ENCODE assay signal across 1 cellular context in the genomic region with DNA sequence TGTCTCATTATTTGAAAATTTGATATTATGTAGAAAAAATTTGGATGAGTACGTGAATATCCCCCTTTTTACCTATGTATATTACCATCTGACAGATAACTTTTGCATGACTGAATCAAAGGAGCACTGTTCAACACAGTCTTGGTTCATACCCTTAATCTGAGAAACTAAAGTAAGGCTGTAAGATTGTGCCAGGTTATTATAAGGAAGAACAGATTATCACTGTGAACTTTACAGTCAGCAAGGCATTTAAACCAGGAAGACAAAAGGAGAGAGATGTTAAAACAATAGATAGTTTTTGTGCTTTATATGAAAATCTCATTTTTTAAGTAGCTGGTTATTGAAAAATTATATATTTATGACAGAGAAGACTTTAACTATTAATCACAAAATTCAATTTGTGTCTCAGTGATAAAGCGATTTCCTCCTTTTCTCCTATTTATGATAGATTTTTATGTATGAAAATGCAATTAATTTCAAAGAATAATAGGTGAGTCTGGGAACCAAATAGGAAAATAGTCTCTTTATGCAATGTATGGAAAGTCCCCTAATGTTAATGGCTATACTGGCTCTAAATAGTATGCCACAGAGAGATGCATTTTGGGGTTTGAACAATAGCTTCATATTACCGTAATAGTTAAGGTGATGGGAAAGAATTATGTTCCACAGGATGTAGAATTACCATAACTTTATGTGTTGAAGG.
TF ChIP-seq lines count a peak whose summit lies in the region.

No MANE protein-coding gene starts in this region.

TF ChIP-seq in GM12878, 131 proteins besides CTCF, POLR2A, EP300 and RAD21:
- TF ChIP-seq RELB (IDR thresholded peaks at IDR 0.05; ENCODE audit: low read depth), result peak; percentile 55; the same call in 1 of the 2 replicates
- 0 out of 2 replicates have a peak, but pooled peaks have one; percentile 12 for TF ChIP-seq IKZF1 (conservative IDR thresholded peaks at IDR 0.05)
- no peak for TF ChIP-seq MXI1 (IDR thresholded peaks at IDR 0.05; ENCODE audit: low read depth, low read length)
- no peak for TF ChIP-seq BHLHE40 (IDR thresholded peaks at IDR 0.05; ENCODE audit: borderline replicate concordance in 1 of 2, low read depth in 2 of 2, low read length in 1 of 2)
- TF ChIP-seq TCF3 (IDR thresholded peaks at IDR 0.05; ENCODE audit: borderline replicate concordance, insufficient read depth, low read depth, low read length), result no peak
- TF ChIP-seq, protein P1, sequence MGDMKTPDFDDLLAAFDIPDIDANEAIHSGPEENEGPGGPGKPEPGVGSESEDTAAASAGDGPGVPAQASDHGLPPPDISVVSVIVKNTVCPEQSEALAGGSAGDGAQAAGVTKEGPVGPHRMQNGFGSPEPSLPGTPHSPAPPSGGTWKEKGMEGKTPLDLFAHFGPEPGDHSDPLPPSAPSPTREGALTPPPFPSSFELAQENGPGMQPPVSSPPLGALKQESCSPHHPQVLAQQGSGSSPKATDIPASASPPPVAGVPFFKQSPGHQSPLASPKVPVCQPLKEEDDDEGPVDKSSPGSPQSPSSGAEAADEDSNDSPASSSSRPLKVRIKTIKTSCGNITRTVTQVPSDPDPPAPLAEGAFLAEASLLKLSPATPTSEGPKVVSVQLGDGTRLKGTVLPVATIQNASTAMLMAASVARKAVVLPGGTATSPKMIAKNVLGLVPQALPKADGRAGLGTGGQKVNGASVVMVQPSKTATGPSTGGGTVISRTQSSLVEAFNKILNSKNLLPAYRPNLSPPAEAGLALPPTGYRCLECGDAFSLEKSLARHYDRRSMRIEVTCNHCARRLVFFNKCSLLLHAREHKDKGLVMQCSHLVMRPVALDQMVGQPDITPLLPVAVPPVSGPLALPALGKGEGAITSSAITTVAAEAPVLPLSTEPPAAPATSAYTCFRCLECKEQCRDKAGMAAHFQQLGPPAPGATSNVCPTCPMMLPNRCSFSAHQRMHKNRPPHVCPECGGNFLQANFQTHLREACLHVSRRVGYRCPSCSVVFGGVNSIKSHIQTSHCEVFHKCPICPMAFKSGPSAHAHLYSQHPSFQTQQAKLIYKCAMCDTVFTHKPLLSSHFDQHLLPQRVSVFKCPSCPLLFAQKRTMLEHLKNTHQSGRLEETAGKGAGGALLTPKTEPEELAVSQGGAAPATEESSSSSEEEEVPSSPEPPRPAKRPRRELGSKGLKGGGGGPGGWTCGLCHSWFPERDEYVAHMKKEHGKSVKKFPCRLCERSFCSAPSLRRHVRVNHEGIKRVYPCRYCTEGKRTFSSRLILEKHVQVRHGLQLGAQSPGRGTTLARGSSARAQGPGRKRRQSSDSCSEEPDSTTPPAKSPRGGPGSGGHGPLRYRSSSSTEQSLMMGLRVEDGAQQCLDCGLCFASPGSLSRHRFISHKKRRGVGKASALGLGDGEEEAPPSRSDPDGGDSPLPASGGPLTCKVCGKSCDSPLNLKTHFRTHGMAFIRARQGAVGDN (IDR thresholded peaks at IDR 0.05), result peak; percentile 37; the same call in 1 of the 2 replicates
- TF ChIP-seq CUX1 (IDR thresholded peaks at IDR 0.05; ENCODE audit: insufficient replicate concordance, low read depth, low read length), result no peak
- no peak for TF ChIP-seq ATF7 (IDR thresholded peaks at IDR 0.05; ENCODE audit: low read depth)
- TF ChIP-seq ZNF24 (IDR thresholded peaks at IDR 0.05), result no peak
